ENCODE assay signal across 8 cellular contexts in the genomic region with DNA sequence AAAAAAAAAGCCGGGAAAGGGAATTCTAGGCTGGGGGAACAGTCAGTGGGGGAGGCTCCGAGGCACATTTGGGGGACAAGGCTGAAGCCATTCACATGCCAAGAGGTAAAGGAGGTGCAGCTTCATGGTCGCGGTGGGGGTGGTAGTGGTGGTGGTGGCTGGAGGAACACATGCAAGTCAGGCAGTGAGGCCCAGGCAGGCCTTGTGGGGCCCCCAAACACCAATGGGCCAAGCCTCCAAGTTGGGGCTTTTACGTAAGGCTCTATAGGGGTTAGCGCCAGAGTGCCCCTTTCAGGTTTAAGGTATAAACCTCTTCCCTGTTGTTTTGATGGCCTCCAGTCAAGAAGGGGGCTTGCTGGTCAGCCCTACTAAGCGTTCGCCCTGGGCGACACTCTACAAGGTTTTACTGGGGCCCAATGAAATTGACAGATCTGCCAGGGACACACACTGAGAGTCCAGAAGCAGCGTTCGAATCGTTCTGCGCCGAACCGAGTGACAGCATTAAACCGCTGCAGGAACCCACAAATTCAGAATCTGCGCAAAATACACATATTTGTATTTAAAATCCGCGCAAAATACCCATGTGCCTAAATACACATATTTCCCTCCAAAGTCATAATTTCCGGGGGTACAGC. TPM values are rescaled to one million over a fixed set of nuclear protein-coding genes. Genes with fewer than 3 reads are reported as not detected.
DNase-seq lines count a peak whose midpoint lies in the region; ATAC-seq, FAIRE-seq and TF ChIP-seq lines count a peak whose summit lies in the region.

No MANE protein-coding gene starts in this region.

- FAIRE-seq in RCC 7860 (lab: Jason Lieb, UNC), result no peak

- H3K4me3 ChIP-seq in ascending aorta (peak overlapping the region; percentile 65 to 93), left lung (peak overlapping the region; percentile 55 to 61), thymus (ENCODE audit: low read length) (peak overlapping the region; percentile 84)

- H3K9me3 Mint-ChIP-seq in activated CD4-positive, alpha-beta T cell treated with anti-CD3 and anti-CD28 coated beads, Interleukin-2, amount 10 ng/mL, durations not matched to agents 24 days and 14 days, result no peaks in the 10 kb centered on the region

- TF ChIP-seq CTCF in ascending aorta (IDR thresholded peaks at IDR 0.05), result no peak
- TF ChIP-seq CTCF in left lung (IDR thresholded peaks at IDR 0.05), result no peak

- peaks cover 39% of the 10 kb centered on the region for H3K4me1 Mint-ChIP-seq in activated CD4-positive, alpha-beta T cell treated with anti-CD3 and anti-CD28 coated beads, Interleukin-2, amount 10 ng/mL, durations not matched to agents 24 days and 14 days

- peaks cover 11% of the 10 kb centered on the region for H3K36me3 Mint-ChIP-seq in activated CD4-positive, alpha-beta T cell treated with anti-CD3 and anti-CD28 coated beads, Interleukin-2, amount 10 ng/mL, durations not matched to agents 24 days and 14 days (ENCODE audit: low read depth)

- H3K27ac Mint-ChIP-seq in activated CD4-positive, alpha-beta T cell treated with anti-CD3 and anti-CD28 coated beads, Interleukin-2, amount 10 ng/mL, durations not matched to agents 24 days and 14 days, result peak overlapping the region; percentile 94

- DNase-seq in activated CD4-positive, alpha-beta T cell treated with anti-CD3 and anti-CD28 coated beads, Interleukin-2, amount 10 ng/mL, durations not matched to agents 24 days and 14 days, result peak; percentile 73
- no peak for DNase-seq in activated CD4-positive, alpha-beta T cell treated with anti-CD3 and anti-CD28 coated beads for 4 hours
- DNase-seq in ascending aorta (ENCODE audit: low spot score in 2 of 2) (no peak), left lung (no peak), NCI-H1930 (lab: John Stamatoyannopoulos, UW) (no peak), RCC 7860 (ENCODE audit: low spot score) (no peak)

- peak overlapping the region; percentile 94 for H3K4me3 Mint-ChIP-seq in activated CD4-positive, alpha-beta T cell treated with anti-CD3 and anti-CD28 coated beads, Interleukin-2, amount 10 ng/mL, durations not matched to agents 24 days and 14 days

- intact Hi-C loops in activated CD4-positive, alpha-beta T cell treated with anti-CD3 and anti-CD28 coated beads, Interleukin-2, amount 10 ng/mL, durations not matched to agents 24 days and 14 days (cut with micrococcal nuclease), result loop anchor here (1.0 to 5.0 kb wide), 7 partner anchors 8 to 70 kb away; a partner anchor contains a TSS
- intact Hi-C loops in ascending aorta (cut with DNase I) (loop anchor here (1.0 kb wide), 6 partner anchors 8 to 70 kb away; a partner anchor contains a TSS), left lung (cut with DNase I) (loop anchor here in 1 of 2 donors (5.0 kb wide), 1 partner anchor 37 kb away; a partner anchor contains a TSS)

- H3K27me3 Mint-ChIP-seq in activated CD4-positive, alpha-beta T cell treated with anti-CD3 and anti-CD28 coated beads, Interleukin-2, amount 10 ng/mL, durations not matched to agents 24 days and 14 days, result no peaks in the 10 kb centered on the region

- H3K27ac ChIP-seq in ascending aorta (peak overlapping the region; percentile 97), left lung (peak overlapping the region; percentile 97 to 100), thymus (ENCODE audit: low read depth) (peak overlapping the region; percentile 100)

- H3K9me3 ChIP-seq in ascending aorta (no peaks in the 10 kb centered on the region), left lung (no peaks in the 10 kb centered on the region), thymus (ENCODE audit: control insufficient read depth) (no peaks in the 10 kb centered on the region)

- H3K36me3 ChIP-seq in ascending aorta (peaks cover 12 to 21% of the 10 kb centered on the region in 2 donors), left lung (peaks cover 0 to 24% of the 10 kb centered on the region in 2 donors), thymus (ENCODE audit: control insufficient read depth, insufficient read depth) (peaks cover 18% of the 10 kb centered on the region)

- no peak for ATAC-seq in left lung
- ATAC-seq in GM21619 (IDR thresholded peaks at IDR 0.05; ENCODE audit: unreplicated experiment), result no peak

- 77% methylated on average over 20 of the region's 20 CpGs for WGBS in thymus

- H3K27me3 ChIP-seq in ascending aorta (no peaks in the 10 kb centered on the region), left lung (no peaks in the 10 kb centered on the region), thymus (ENCODE audit: control insufficient read depth, insufficient read depth) (no peaks in the 10 kb centered on the region)

- H3K4me1 ChIP-seq in ascending aorta, result peaks cover 3 to 16% of the 10 kb centered on the region in 2 donors
- peaks cover 14 to 43% of the 10 kb centered on the region in 2 donors for H3K4me1 ChIP-seq in left lung
- H3K4me1 ChIP-seq in thymus (ENCODE audit: control insufficient read depth, insufficient read depth, low read length), result peaks cover 20% of the 10 kb centered on the region

RNA-seq across cellular contexts. Expression of a gene that starts 0.8 kb away (rescaled TPM):
- total RNA-seq in activated CD4-positive, alpha-beta T cell treated with anti-CD3 and anti-CD28 coated beads, Interleukin-2, amount 10 ng/mL, durations not matched to agents 24 days and 14 days, result 13.0 and 13.5 TPM in 2 replicates
- 38.5 TPM for total RNA-seq in ascending aorta
- 10 to 100 TPM; 12.7 to 13.6 TPM for total RNA-seq in left lung
- 8.4 TPM for polyA plus RNA-seq in thymus

RNA-seq across cellular contexts. Expression of a gene that starts 23.4 kb away (rescaled TPM):
- 70.7 and 75.5 TPM in 2 replicates for total RNA-seq in activated CD4-positive, alpha-beta T cell treated with anti-CD3 and anti-CD28 coated beads, Interleukin-2, amount 10 ng/mL, durations not matched to agents 24 days and 14 days
- total RNA-seq in ascending aorta, result 60.6 TPM
- total RNA-seq in left lung, result 100 to 1,000 TPM; 111 to 121 TPM
- 56.4 TPM for polyA plus RNA-seq in thymus

RNA-seq across cellular contexts. Expression of a gene that starts 27.1 kb away (rescaled TPM):
- total RNA-seq in activated CD4-positive, alpha-beta T cell treated with anti-CD3 and anti-CD28 coated beads, Interleukin-2, amount 10 ng/mL, durations not matched to agents 24 days and 14 days, result 39.3 and 40.2 TPM in 2 replicates
- total RNA-seq in ascending aorta, result 35.2 TPM
- 10 to 100 TPM; 37.3 to 38.7 TPM for total RNA-seq in left lung
- polyA plus RNA-seq in thymus, result 18.8 TPM

RNA-seq across cellular contexts. Expression of a gene that starts 33.0 kb away (rescaled TPM):
- total RNA-seq in activated CD4-positive, alpha-beta T cell treated with anti-CD3 and anti-CD28 coated beads, Interleukin-2, amount 10 ng/mL, durations not matched to agents 24 days and 14 days, result 72.8 and 74.4 TPM in 2 replicates
- total RNA-seq in ascending aorta, result 173 TPM
- total RNA-seq in left lung, result 10 to 100 TPM; 78.5 to 94.5 TPM
- polyA plus RNA-seq in thymus, result 36.2 TPM

RNA-seq across cellular contexts. Expression of a gene that starts 38.3 kb away (rescaled TPM):
- total RNA-seq in activated CD4-positive, alpha-beta T cell treated with anti-CD3 and anti-CD28 coated beads, Interleukin-2, amount 10 ng/mL, durations not matched to agents 24 days and 14 days, result not detected in 2 replicates
- total RNA-seq in ascending aorta (not detected), left lung (1 to 10 TPM in 1 of 2 donors, under 1 TPM in 1; 0.26 to 2.8 TPM)
- polyA plus RNA-seq in thymus, result 0.16 TPM
